ENCODE assay signal across 1 cellular context in genomic region chr15:74209997-74210573, GRCh38.
TF ChIP-seq lines count a peak whose summit lies in the region.

No MANE protein-coding gene starts in this region.

TF ChIP-seq in IMR-90, 13 proteins besides CTCF, POLR2A, EP300 and RAD21 (continued from another document):
- TF ChIP-seq ELK1 (IDR thresholded peaks at IDR 0.05; ENCODE audit: borderline replicate concordance, low read depth, low read length) = no peak
- TF ChIP-seq RFX5 (IDR thresholded peaks at IDR 0.05; ENCODE audit: low read depth, low read length) = no peak
- no peak for TF ChIP-seq BHLHE40 (IDR thresholded peaks at IDR 0.05; ENCODE audit: low read depth, low read length)
- TF ChIP-seq SMC3 (IDR thresholded peaks at IDR 0.05; ENCODE audit: low read depth, low read length) = no peak
